29 cellular contexts compared by ENCODE assay signal in the genomic region with DNA sequence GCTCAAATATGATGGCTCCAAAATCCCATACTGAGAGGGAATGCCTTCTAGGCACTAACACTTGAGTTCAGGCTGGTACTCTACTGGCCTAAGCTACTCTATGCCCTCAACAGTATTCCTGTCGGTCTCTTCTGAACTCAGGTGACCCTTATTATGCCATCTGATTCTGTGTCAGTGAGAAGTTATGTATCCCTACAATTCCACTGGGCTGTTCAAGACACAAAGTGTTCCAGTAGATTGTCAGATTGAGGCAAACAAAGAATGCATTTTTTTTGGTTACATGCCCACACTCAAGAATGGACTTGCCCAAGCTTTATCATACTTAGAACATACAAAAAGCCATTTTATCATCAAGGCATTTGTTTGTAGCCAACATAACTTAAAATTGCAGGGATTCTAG.
"Had no signal": no experiment of that assay in that cellular context is flagged by ENCODE, and none has a peak within 500 bp of the region (broad histone marks: within the 10 kb centered on the region; RNA-seq: fewer than 3 reads in every experiment).

No MANE protein-coding gene starts in this region.

- H3K27me3 ChIP-seq: colonic mucosa, esophagus squamous epithelium, gastroesophageal sphincter, heart left ventricle, hepatocyte, left lung, neural progenitor cell, right atrium auricular region, testis, tibial artery, upper lobe of left lung had no signal

- H3K9ac ChIP-seq: neural progenitor cell had no signal

- FAIRE-seq: urothelium cell line had no signal

- DNase-seq: colonic mucosa; effector CD8-positive, alpha-beta T cell; endodermal cell; erythroblast; esophagus squamous epithelium; heart left ventricle; left cardiac atrium; left lung; mesendoderm; midbrain; naive thymus-derived CD4-positive, alpha-beta T cell; nucleus accumbens; stimulated activated CD4-positive, alpha-beta T cell treated with anti-CD3 and anti-CD28 coated beads, Interleukin-12 subunit alpha, Interleukin-12 subunit beta, amount 100 ng/mL, for 4 hours; stimulated activated CD4-positive, alpha-beta T cell treated with anti-CD3 and anti-CD28 coated beads, Interleukin-1b, Interleukin-23, amount 100 ng/mL, for 48 hours; stimulated activated CD4-positive, alpha-beta T cell treated with anti-CD3 and anti-CD28 coated beads, Interleukin-4, amount 100 ng/mL, for 24 hours; stimulated activated naive CD8-positive, alpha-beta T cell treated with anti-CD3 and anti-CD28 coated beads, Interleukin-15, Interleukin-2, amounts not matched to agents 100 U/mL and 50 U/mL, for 24 hours; substantia nigra; testis; tibial artery; upper lobe of left lung had no signal

- H3K36me3 ChIP-seq: colonic mucosa, esophagus squamous epithelium, gastroesophageal sphincter, heart left ventricle, left lung, neural progenitor cell, prostate gland, right atrium auricular region, tibial artery, upper lobe of left lung had no signal

- H3K9me3 ChIP-seq: colonic mucosa, esophagus squamous epithelium, gastroesophageal sphincter, heart left ventricle, left lung, prostate gland, right atrium auricular region, testis, tibial artery, upper lobe of left lung had no signal

- ATAC-seq: gastroesophageal sphincter; heart left ventricle; left cardiac atrium; left lung; naive thymus-derived CD4-positive, alpha-beta T cell; sciatic nerve; stimulated activated memory B cell treated with anti-CD40 and anti-IgM and Interleukin-4, amounts not matched to agents 10 μg/mL and 1 μg/mL and 100 μg/mL, for 72 hours; stimulated activated naive CD8-positive, alpha-beta T cell treated with anti-CD3 and anti-CD28 coated beads, Interleukin-15, Interleukin-2, amounts not matched to agents 100 U/mL and 50 U/mL, for 24 hours had no signal

- H2AFZ ChIP-seq: hepatocyte, neural progenitor cell had no signal

- H3K4me2 ChIP-seq: hepatocyte, neural progenitor cell, smooth muscle cell had no signal

- H3K4me3 ChIP-seq: colonic mucosa, esophagus squamous epithelium, gastroesophageal sphincter, heart left ventricle, hepatocyte, left lung, neural progenitor cell, prostate gland, right atrium auricular region, smooth muscle cell, testis, tibial artery, upper lobe of left lung had no signal

- H3K27ac ChIP-seq: colonic mucosa, esophagus squamous epithelium, gastroesophageal sphincter, heart left ventricle, hepatocyte, left lung, neural progenitor cell, prostate gland, right atrium auricular region, testis, tibial artery, upper lobe of left lung had no signal

- H3K4me1 ChIP-seq: colonic mucosa, esophagus squamous epithelium, gastroesophageal sphincter, heart left ventricle, left lung, neural progenitor cell, prostate gland, right atrium auricular region, testis, tibial artery, upper lobe of left lung had no signal

- H3K79me2 ChIP-seq: hepatocyte had no signal
